Comparison of ENCODE assay signal across 23 cellular contexts in genomic region chr4:47498899-47499298, GRCh38. TPM values are rescaled to one million over a fixed set of nuclear protein-coding genes. Genes with fewer than 3 reads are reported as not detected.
DNase-seq lines count a peak whose midpoint lies in the region; ATAC-seq, FAIRE-seq and TF ChIP-seq lines count a peak whose summit lies in the region.
"Had no signal": no experiment of that assay in that cellular context is flagged by ENCODE, and none has a peak within 500 bp of the region (broad histone marks: within the 10 kb centered on the region; RNA-seq: fewer than 3 reads in every experiment).

No MANE protein-coding gene starts in this region.

- H3K4me3 ChIP-seq in osteoblast (ENCODE audit: insufficient read depth, low read length): no peak overlapping the region
- H3K4me3 ChIP-seq: body of pancreas, psoas muscle had no signal

- DNase-seq in GM18507 (ENCODE audit: extremely low spot score, insufficient read length, low read depth) (no peak), osteoblast (ENCODE audit: insufficient read length, low spot score, missing footprints) (peak; percentile 78), GM13976 (ENCODE audit: low spot score) (no peak), erythroblast (lab: John Stamatoyannopoulos, UW) (no peak)
- no peak for DNase-seq in activated CD4-positive, CD25-positive, alpha-beta regulatory T cell (lab: John Stamatoyannopoulos, UW)
- DNase-seq: activated T-cell treated with anti-CD3 and anti-CD28 coated beads, Interleukin-2, amount 50 U/mL, for 48 hours; body of pancreas; Caco-2; foreskin fibroblast; hypothalamus; mesendoderm; NCI-H1092 treated with DMSO at 0.1 percent for 48 hours; NCI-H2107; NCI-H526 treated with DMSO at 0.1 percent for 48 hours; psoas muscle; small intestine; stimulated activated CD8-positive, alpha-beta memory T cell treated with anti-CD3 and anti-CD28 coated beads, Interleukin-4, amount 100 ng/mL, for 48 hours had no signal

- no peaks in the 10 kb centered on the region for H3K36me3 ChIP-seq in osteoblast (ENCODE audit: insufficient read depth, low read length)

- TF ChIP-seq CTCF in osteoblast (IDR thresholded peaks at IDR 0.05; ENCODE audit: extremely low read depth, low read depth, low read length): no peak
- no peak for TF ChIP-seq CTCF in GM13976 (IDR thresholded peaks at IDR 0.05; ENCODE audit: borderline replicate concordance, control extremely low read depth, extremely low read depth, insufficient read depth, missing control alignments)

- in situ Hi-C loops in GM13976 (cut with MboI; ENCODE audit: low sequenced_read_pairs, unreplicated experiment): no loop called here

- FAIRE-seq in GM18507 (lab: Jason Lieb, UNC): peak; percentile 67
- FAIRE-seq: keratinocyte, small intestine had no signal

- H3K79me2 ChIP-seq in osteoblast (ENCODE audit: insufficient read depth, low read length): peaks cover 38% of the 10 kb centered on the region

- no peaks in the 10 kb centered on the region for H3K9me3 ChIP-seq in osteoblast (ENCODE audit: low read depth, low read length)
- H3K9me3 ChIP-seq: body of pancreas, Caco-2, psoas muscle had no signal

- ATAC-seq in GM21529 (IDR thresholded peaks at IDR 0.05; ENCODE audit: unreplicated experiment): peak; percentile 40
- ATAC-seq in HG03565 (IDR thresholded peaks at IDR 0.05; ENCODE audit: unreplicated experiment): peak; percentile 48
- ATAC-seq in GM21447 (IDR thresholded peaks at IDR 0.05; ENCODE audit: unreplicated experiment): no peak
- ATAC-seq: activated naive CD4-positive, alpha-beta T cell treated with anti-CD3 and anti-CD28 coated beads, Interleukin-2, amount 50 U/mL, for 72 hours; body of pancreas; psoas muscle; WTC11 had no signal

- no peaks in the 10 kb centered on the region for H4K20me1 ChIP-seq in osteoblast (ENCODE audit: insufficient read depth, low read length)

- H3K4me1 ChIP-seq in osteoblast (ENCODE audit: insufficient read depth, low read length): peaks cover 20% of the 10 kb centered on the region
- H3K4me1 ChIP-seq: body of pancreas, Caco-2, psoas muscle had no signal

- no peaks in the 10 kb centered on the region for H3K27me3 ChIP-seq in osteoblast (ENCODE audit: insufficient read depth, low read length)
- H3K27me3 ChIP-seq: body of pancreas had no signal

- no peak overlapping the region for H2AFZ ChIP-seq in osteoblast (ENCODE audit: low read length)

- TF ChIP-seq POLR2A in erythroblast (IDR thresholded peaks at IDR 0.05; ENCODE audit: low read length): no peak

- H3K4me2 ChIP-seq in osteoblast (ENCODE audit: insufficient read depth, low read length): peak overlapping the region; percentile 12

- no peak overlapping the region for H3K27ac ChIP-seq in osteoblast (ENCODE audit: low read depth, low read length)
- H3K27ac ChIP-seq: body of pancreas, psoas muscle had no signal

RNA-seq across cellular contexts. Expression of gene ATP10D, which starts 13.8 kb away (rescaled TPM):
- 49.8 and 51.8 TPM in 2 replicates for total RNA-seq in osteoblast

RNA-seq across cellular contexts. Expression of gene COMMD8, which starts 35.4 kb away (rescaled TPM):
- 28.9 and 30.8 TPM in 2 replicates for total RNA-seq in osteoblast
